10 cellular contexts compared by ENCODE assay signal in the genomic region with DNA sequence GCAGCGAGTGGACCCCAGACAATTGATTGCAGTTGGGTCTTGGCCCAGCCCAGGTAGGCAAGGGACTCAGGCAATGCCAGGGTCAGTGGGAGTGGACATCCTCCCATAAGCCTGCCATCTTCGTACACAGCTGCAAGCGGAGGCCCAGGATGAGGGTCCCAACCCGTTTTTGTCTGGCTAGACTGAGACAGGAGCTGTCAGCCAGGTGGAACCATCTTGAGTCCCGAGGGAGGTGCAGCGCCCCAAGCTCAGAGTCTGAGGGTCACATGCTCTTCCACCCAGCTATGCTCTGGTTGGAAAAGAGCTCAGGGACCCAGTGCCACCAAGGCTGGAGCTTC. TPM values are rescaled to one million over a fixed set of nuclear protein-coding genes. Genes with fewer than 3 reads are reported as not detected.
DNase-seq lines count a peak whose midpoint lies in the region; ATAC-seq and TF ChIP-seq lines count a peak whose summit lies in the region.
"Had no signal": no experiment of that assay in that cellular context is flagged by ENCODE, and none has a peak within 500 bp of the region (broad histone marks: within the 10 kb centered on the region; RNA-seq: fewer than 3 reads in every experiment).

No MANE protein-coding gene starts in this region.

- no peak overlapping the region for H2BK15ac ChIP-seq in H9 (ENCODE audit: low read depth, low read length)

- H3K36me3 Mint-ChIP-seq in HFFc6 (ENCODE audit: low read depth): no peaks in the 10 kb centered on the region; the same call in 1 of the 2 replicates
- 0 out of 7 replicates have a peak, but pooled peaks cover 0 to 2% (median 0%) of the 10 kb centered on the region in 3 experiments for H3K36me3 Mint-ChIP-seq in H9 (ENCODE audit: insufficient read depth in 1 of 3, low read depth in 3 of 3)

- peak overlapping the region in 3 of 4 donors; percentile 8 to 30 (median 9) for H3K4me3 ChIP-seq in gastrocnemius medialis

- H3K27ac Mint-ChIP-seq in HFFc6 (no peak overlapping the region), H9 (no peak overlapping the region)

- H4K20me1 ChIP-seq in H9 (ENCODE audit: control insufficient read depth, insufficient read depth, insufficient read length): no peaks in the 10 kb centered on the region

- no peaks in the 10 kb centered on the region for H3K23me2 ChIP-seq in H9 (ENCODE audit: insufficient read length, low read depth, low read length, poor library complexity, severe bottlenecking)

- H3K4me1 ChIP-seq in gastrocnemius medialis: peaks cover 26 to 45% of the 10 kb centered on the region in 2 donors
- no peaks in the 10 kb centered on the region for H3K4me1 ChIP-seq in H9 (ENCODE audit: insufficient read depth, low read length)

- no peak overlapping the region for H4K91ac ChIP-seq in H9 (ENCODE audit: insufficient read length, low read depth, low read length)

- H3K9ac ChIP-seq in H9 (ENCODE audit: extremely low read depth, insufficient read length, low read length): no peak overlapping the region

- no CpG with 5 or more reads among the region's 6 CpGs for WGBS in H9 (ENCODE audit: extremely low coverage, insufficient read length, low lambda C conversion rate)

- no peak overlapping the region for H2BK5ac ChIP-seq in H9 (ENCODE audit: insufficient read length, low read length)

- no peak overlapping the region for H4K8ac ChIP-seq in H9 (replicated peaks; ENCODE audit: insufficient read length, low read depth, low read length)

- no peak overlapping the region for H3T11ph ChIP-seq in H9 (ENCODE audit: low read length)

- H3K36me3 ChIP-seq in gastrocnemius medialis: no peaks in the 10 kb centered on the region

- no peak overlapping the region for H2AK5ac ChIP-seq in H9 (ENCODE audit: insufficient read length, low read length)

- ATAC-seq in GM18868 (IDR thresholded peaks at IDR 0.05; ENCODE audit: unreplicated experiment) (peak; percentile 10), HG03439 (IDR thresholded peaks at IDR 0.05; ENCODE audit: unreplicated experiment) (peak; percentile 25), esophagus mucosa (peak; percentile 1), gastrocnemius medialis (peak in 1 of 2 donors; percentile 2), GM21786 (IDR thresholded peaks at IDR 0.05; ENCODE audit: unreplicated experiment) (no peak), GM19328 (IDR thresholded peaks at IDR 0.05; ENCODE audit: unreplicated experiment) (no peak)

- H3K27me3 Mint-ChIP-seq in HFFc6 (ENCODE audit: insufficient read depth): no peaks in the 10 kb centered on the region; the same call in 1 of the 2 replicates
- peaks cover 1% of the 10 kb centered on the region; the same call in 1 of the 2 replicates for H3K27me3 Mint-ChIP-seq in H9 (ENCODE audit: low read depth)
- H3K27me3 Mint-ChIP-seq: CD4-positive, CD25-positive, alpha-beta regulatory T cell had no signal

- DNase-seq in gastrocnemius medialis: no peak
- no peak for DNase-seq in HFFc6
- DNase-seq in H9: no peak
- DNase-seq: NCI-H187 had no signal

- no peak overlapping the region for H2BK12ac ChIP-seq in H9 (ENCODE audit: insufficient read length, low read depth, low read length)

- no peak overlapping the region for H3K4ac ChIP-seq in H9 (ENCODE audit: low read depth, low read length)

- H3K27me3 ChIP-seq in gastrocnemius medialis (no peaks in the 10 kb centered on the region), H9 (ENCODE audit: insufficient read depth, low read length) (no peaks in the 10 kb centered on the region)

- H3K23ac ChIP-seq in H9 (ENCODE audit: insufficient read length, low read depth, low read length): no peak overlapping the region

- H3K56ac ChIP-seq in H9 (ENCODE audit: insufficient read length, low read depth, low read length): no peak overlapping the region

- H3K79me1 ChIP-seq in H9 (ENCODE audit: insufficient read depth, low read depth, low read length, poor library complexity, severe bottlenecking): no peaks in the 10 kb centered on the region

- no peak overlapping the region for H3K14ac ChIP-seq in H9 (ENCODE audit: insufficient read depth, low read length)

- no peak overlapping the region for H3K4me2 ChIP-seq in H9 (ENCODE audit: insufficient read depth, insufficient read length, low read length)

- in situ Hi-C loops in gastrocnemius medialis (cut with MboI; ENCODE audit: low sequenced_read_pairs in 4 of 4): no loop called here

- peak overlapping the region; percentile 74 to 89 (median 78) for H3K27ac ChIP-seq in gastrocnemius medialis
- no peak overlapping the region for H3K27ac ChIP-seq in H9 (ENCODE audit: insufficient read length, low read depth, low read length)

- no peak overlapping the region for H2BK20ac ChIP-seq in H9 (ENCODE audit: low read depth, low read length, poor library complexity, severe bottlenecking)

- H2AFZ ChIP-seq in H9 (ENCODE audit: low read length): no peak overlapping the region

- H3K9me3 Mint-ChIP-seq in HFFc6: no peaks in the 10 kb centered on the region
- H3K9me3 Mint-ChIP-seq in H9: no peaks in the 10 kb centered on the region
- H3K9me3 Mint-ChIP-seq: CD4-positive, CD25-positive, alpha-beta regulatory T cell had no signal

- no peaks in the 10 kb centered on the region for H3K79me2 ChIP-seq in H9 (ENCODE audit: insufficient read depth, low read length)

- H3K9me3 ChIP-seq in gastrocnemius medialis (no peaks in the 10 kb centered on the region), H9 (ENCODE audit: control insufficient read depth, low read depth, low read length) (no peaks in the 10 kb centered on the region)

- no peak overlapping the region for H2BK120ac ChIP-seq in H9 (ENCODE audit: low read depth, low read length, poor library complexity, severe bottlenecking)

- H3K18ac ChIP-seq in H9 (ENCODE audit: insufficient read length, low read depth, low read length): no peak overlapping the region

- intact Hi-C loops in gastrocnemius medialis (cut with DNase I; ENCODE audit: low total_unique reads): loop anchor here (5.0 kb wide), 2 partner anchors 178 to 213 kb away; a partner anchor contains a TSS

- TF ChIP-seq CTCF in gastrocnemius medialis (IDR thresholded peaks at IDR 0.05 in 4 of 5, conservative IDR thresholded peaks at IDR 0.05 in 1 of 5): no peak
- no peak for TF ChIP-seq CTCF in HFFc6 (IDR thresholded peaks at IDR 0.05)
- TF ChIP-seq CTCF in H9 (conservative IDR thresholded peaks at IDR 0.05): no peak

- no peak overlapping the region for H4K5ac ChIP-seq in H9 (ENCODE audit: insufficient read length, low read depth, low read length)

- H3K4me3 Mint-ChIP-seq in HFFc6: no peak overlapping the region; the same call in 1 of the 2 replicates
- no peak overlapping the region for H3K4me3 Mint-ChIP-seq in H9
- H3K4me3 Mint-ChIP-seq: CD4-positive, CD25-positive, alpha-beta regulatory T cell had no signal

- TF ChIP-seq POLR2A in gastrocnemius medialis (IDR thresholded peaks at IDR 0.05): no peak

- H3K4me1 Mint-ChIP-seq in HFFc6 (ENCODE audit: low read depth) (peaks cover 25% of the 10 kb centered on the region), H9 (peaks cover 4% of the 10 kb centered on the region in 2 experiments; a peak in 3 of 4 replicates)

RNA-seq across cellular contexts. Expression of a gene that starts 22.6 kb away (rescaled TPM):
- total RNA-seq in esophagus mucosa (53.1 TPM), gastrocnemius medialis (10 to 100 TPM; 16.9 to 31.8 (median 22.0) TPM), H9 (2021) (94.7 and 96.5 TPM in 2 replicates)
- total RNA-seq in HFFc6 (2021; fragmentation: NEBNext Ultra II Directional; extraction: Animal tissue kit (Norgen Biotek cat#: 25700)): 10 to 100 TPM; 47.4 to 64.6 (median 53.0) TPM

RNA-seq across cellular contexts. Expression of a gene that starts 53.9 kb away (rescaled TPM):
- total RNA-seq in esophagus mucosa (12.6 TPM), gastrocnemius medialis (10 to 100 TPM; 13.2 to 33.1 (median 19.4) TPM), H9 (2021) (38.3 and 46.0 TPM in 2 replicates)
- 10 to 100 TPM; 20.5 to 27.3 (median 23.0) TPM for total RNA-seq in HFFc6 (2021; fragmentation: NEBNext Ultra II Directional; extraction: Animal tissue kit (Norgen Biotek cat#: 25700))

Comparison
In these comparisons a context has a peak if more than half of its experiments do, and no peak if none do; other contexts are left out.
1. ATAC-seq: peak in GM18868 (single experiment), HG03439 (single experiment) and esophagus mucosa (single experiment); none in GM21786 (single experiment) and GM19328 (single experiment).